8 cellular contexts compared by ENCODE assay signal in the genomic region with DNA sequence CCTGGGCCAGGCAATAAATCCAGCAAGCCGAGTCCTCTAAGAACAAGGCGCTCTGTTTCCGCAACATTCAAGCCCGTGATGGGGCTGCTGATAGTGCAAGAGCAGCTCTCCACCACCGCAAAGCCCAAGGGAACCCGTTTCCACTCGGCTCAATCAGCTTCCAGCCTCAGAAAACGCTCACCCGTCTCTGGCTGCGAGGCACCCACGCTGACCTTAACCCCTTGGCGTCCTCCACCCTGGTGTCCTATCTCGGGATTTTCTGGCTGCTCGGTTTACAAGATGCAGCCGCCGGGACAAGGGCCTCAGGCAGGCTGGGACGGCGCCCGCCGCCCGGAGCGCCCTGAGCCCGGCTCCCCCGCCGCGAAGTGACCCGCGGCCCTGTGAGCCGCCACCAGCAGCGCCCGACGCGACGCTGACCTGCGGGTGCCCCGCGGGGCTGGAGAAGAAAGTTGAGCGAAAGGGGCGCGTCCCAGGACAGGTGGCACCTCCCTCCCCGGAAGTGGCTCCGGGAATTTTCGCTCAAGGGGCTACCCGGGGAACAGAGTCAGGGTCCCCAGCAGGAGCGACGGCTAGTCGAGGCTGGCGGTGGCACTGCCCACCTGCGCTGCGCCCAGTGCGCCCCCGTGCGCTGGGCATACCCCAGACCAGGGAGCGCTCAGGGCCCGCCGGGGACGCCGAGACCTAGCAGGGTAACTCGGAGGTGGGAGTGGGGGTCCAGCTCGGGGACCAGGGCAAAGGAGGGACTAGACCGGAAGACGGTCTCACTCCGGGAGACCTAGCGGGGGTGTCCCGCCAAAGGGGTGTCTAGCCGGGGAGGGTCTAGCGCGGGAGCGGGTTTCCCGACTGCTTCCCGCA. TPM values are rescaled to one million over a fixed set of nuclear protein-coding genes. Genes with fewer than 3 reads are reported as not detected.
DNase-seq lines count a peak whose midpoint lies in the region; ATAC-seq and TF ChIP-seq lines count a peak whose summit lies in the region.

No MANE protein-coding gene starts in this region.

- peak; percentile 54 for ATAC-seq in CD4-positive, alpha-beta T cell (ENCODE audit: poor library complexity)
- ATAC-seq in HG03342 (IDR thresholded peaks at IDR 0.05; ENCODE audit: unreplicated experiment) (no peak), HG03280 (IDR thresholded peaks at IDR 0.05; ENCODE audit: unreplicated experiment) (no peak)

- peaks cover 7% of the 10 kb centered on the region for H3K4me1 Mint-ChIP-seq in CD4-positive, alpha-beta T cell (ENCODE audit: low read depth)
- peaks cover 4% of the 10 kb centered on the region for H3K4me1 Mint-ChIP-seq in chondrocyte (ENCODE audit: low read depth)

- peak overlapping the region; percentile 98 for H2AFZ ChIP-seq in smooth muscle cell (ENCODE audit: low read depth)

- intact Hi-C loops in CD4-positive, alpha-beta T cell (cut with DNase I, micrococcal nuclease) = no loop called here

- CTCF ChIA-PET in CD4-positive, alpha-beta T cell (lab: Charles Lee) = no interaction called here

- peak overlapping the region; percentile 97 for H3K4me2 ChIP-seq in smooth muscle cell

- H3K27ac Mint-ChIP-seq in CD4-positive, alpha-beta T cell = no peak overlapping the region
- peak overlapping the region; percentile 33 for H3K27ac Mint-ChIP-seq in chondrocyte (ENCODE audit: unreplicated experiment)

- under 1% methylated on average over 57 of the region's 71 CpGs for WGBS in smooth muscle cell (ENCODE audit: low lambda C conversion rate)

- peaks cover 5% of the 10 kb centered on the region for H4K20me1 ChIP-seq in smooth muscle cell (ENCODE audit: low read depth)

- TF ChIP-seq CTCF in CD4-positive, alpha-beta T cell (IDR thresholded peaks at IDR 0.05) = no peak
- TF ChIP-seq CTCF in chondrocyte (IDR thresholded peaks at IDR 0.05) (peak; percentile 56), kidney epithelial cell (IDR thresholded peaks at IDR 0.05; ENCODE audit: insufficient read depth, low read length, poor library complexity, severe bottlenecking) (peak; percentile 16), smooth muscle cell (IDR thresholded peaks at IDR 0.05; ENCODE audit: borderline replicate concordance, insufficient read depth, poor library complexity, severe bottlenecking) (no peak)

- peak in 2 of 10 experiments; percentile 14 to 37 for DNase-seq in CD4-positive, alpha-beta T cell
- DNase-seq in H7 (peak; percentile 82), SK-MEL-5 (ENCODE audit: low read depth, low spot score) (peak; percentile 91), chondrocyte (ENCODE audit: low spot score) (no peak), kidney epithelial cell (ENCODE audit: low read depth) (no peak), smooth muscle cell (lab: John Stamatoyannopoulos, UW; ENCODE audit: unreplicated experiment) (peak; percentile 32)

- H3K4me3 ChIP-seq in H7 (ENCODE audit: insufficient read depth, low read depth, low read length) (peak overlapping the region; percentile 89), kidney epithelial cell (ENCODE audit: low read depth, low read length) (peak overlapping the region; percentile 76), smooth muscle cell (peak overlapping the region; percentile 73)

- H3K9me3 Mint-ChIP-seq in CD4-positive, alpha-beta T cell = no peaks in the 10 kb centered on the region
- no peaks in the 10 kb centered on the region for H3K9me3 Mint-ChIP-seq in chondrocyte (ENCODE audit: low read depth)

- no peaks in the 10 kb centered on the region for H3K9me3 ChIP-seq in CD4-positive, alpha-beta T cell (ENCODE audit: control insufficient read depth, low read length)
- H3K9me3 ChIP-seq in smooth muscle cell (replicated peaks; ENCODE audit: low read depth) = no peaks in the 10 kb centered on the region

- H3F3A ChIP-seq in smooth muscle cell (ENCODE audit: low read depth) = no peaks in the 10 kb centered on the region

- H3K27me3 ChIP-seq in CD4-positive, alpha-beta T cell (ENCODE audit: control insufficient read depth, insufficient read depth, low read length) = peaks cover 70% of the 10 kb centered on the region
- H3K27me3 ChIP-seq in H7 (ENCODE audit: control insufficient read depth, insufficient read depth, low read length) (peaks cover 13% of the 10 kb centered on the region), kidney epithelial cell (ENCODE audit: control insufficient read depth, insufficient read depth, low read length) (no peaks in the 10 kb centered on the region), smooth muscle cell (ENCODE audit: low read depth) (no peaks in the 10 kb centered on the region)

- no peaks in the 10 kb centered on the region for H3K79me2 ChIP-seq in smooth muscle cell (ENCODE audit: low read depth)

- H3K27me3 Mint-ChIP-seq in CD4-positive, alpha-beta T cell = peaks cover 76% of the 10 kb centered on the region
- peaks cover 4% of the 10 kb centered on the region for H3K27me3 Mint-ChIP-seq in chondrocyte (ENCODE audit: low read depth)

- peaks cover 3% of the 10 kb centered on the region for H3K4me1 ChIP-seq in smooth muscle cell (ENCODE audit: low read depth)

- no peak overlapping the region for H3K27ac ChIP-seq in CD4-positive, alpha-beta T cell (ENCODE audit: low read depth, low read length)
- no peak overlapping the region for H3K27ac ChIP-seq in smooth muscle cell (ENCODE audit: low read depth)

- peak overlapping the region; percentile 17 for H3K9ac ChIP-seq in smooth muscle cell (ENCODE audit: low read depth)

- POLR2A ChIA-PET in CD4-positive, alpha-beta T cell (lab: Charles Lee) = no interaction called here

- H3K36me3 ChIP-seq in H7 (replicated peaks; ENCODE audit: control insufficient read depth, insufficient read depth, low read length) (no peaks in the 10 kb centered on the region; the same call in 1 of the 2 replicates), kidney epithelial cell (ENCODE audit: control insufficient read depth, insufficient read depth, low read length) (no peaks in the 10 kb centered on the region), smooth muscle cell (ENCODE audit: low read depth) (no peaks in the 10 kb centered on the region)

- in situ Hi-C loops in SK-MEL-5 (cut with HindIII; ENCODE audit: low pct_unique_long_range_greater_than_20kb, low sequenced_read_pairs) = loop anchor here (25.0 kb wide), 1 partner anchor 91 kb away; no protein-coding TSS in a partner anchor

- H3K36me3 Mint-ChIP-seq in CD4-positive, alpha-beta T cell (ENCODE audit: low read depth) = no peaks in the 10 kb centered on the region
- H3K36me3 Mint-ChIP-seq in chondrocyte (ENCODE audit: low read depth) = no peaks in the 10 kb centered on the region

- peak overlapping the region; percentile 55 for H3K4me3 Mint-ChIP-seq in CD4-positive, alpha-beta T cell
- peak overlapping the region; percentile 72 for H3K4me3 Mint-ChIP-seq in chondrocyte (ENCODE audit: unreplicated experiment)

RNA-seq across cellular contexts. Expression of gene SPATA12, which starts 18.1 kb away (rescaled TPM):
- not detected for total RNA-seq in CD4-positive, alpha-beta T cell
- 0.14 TPM in 1 of 2 replicates, not detected in the other for total RNA-seq in H7 (2014; rRNA removed; shearing (Covaris generic))
- total RNA-seq in SK-MEL-5 (2014; rRNA removed; shearing (Covaris generic)) = 0.42 and 0.69 TPM in 2 replicates
- polyA plus RNA-seq in SK-MEL-5 (2015; cell fraction: cytosol; rRNA removed) = 0.93 and 1.5 TPM in 2 replicates
- 0.42 and 1.5 TPM in 2 replicates for polyA plus RNA-seq in SK-MEL-5 (2015; cell fraction: nucleus; rRNA removed)
- total RNA-seq in chondrocyte = not detected in 3 replicates
- 0.38 and 0.48 TPM in 2 replicates for total RNA-seq in kidney epithelial cell
- total RNA-seq in smooth muscle cell = not detected in 2 replicates
- polyA plus RNA-seq in smooth muscle cell = not detected in 2 replicates

Comparison
In these comparisons a context has a peak if more than half of its experiments do, and no peak if none do; other contexts are left out.
1. DNase-seq: peak in H7 (single experiment), SK-MEL-5 (single experiment) and smooth muscle cell (single experiment); none in chondrocyte (single experiment) and kidney epithelial cell (single experiment).
2. CTCF ChIP-seq: peak in chondrocyte (single experiment) and kidney epithelial cell (single experiment); none in CD4-positive, alpha-beta T cell (single experiment) and smooth muscle cell (single experiment).
3. Peak in every context shown above with its lines, with median percentiles within 50 percentile points of each other: H3K4me3 ChIP-seq.